8 cellular contexts compared by ENCODE assay signal in genomic region chr20:36575066-36575743, GRCh38. TPM values are rescaled to one million over a fixed set of nuclear protein-coding genes. Genes with fewer than 3 reads are reported as not detected.
DNase-seq lines count a peak whose midpoint lies in the region; ATAC-seq, FAIRE-seq and TF ChIP-seq lines count a peak whose summit lies in the region.

No MANE protein-coding gene starts in this region.

- H3K4me3 ChIP-seq in LNCaP clone FGC (ENCODE audit: low read depth, low read length): peak overlapping the region; percentile 78

- FAIRE-seq in urothelium cell line (lab: Jason Lieb, UNC): no peak

- DNase-seq in NCI-H2227 (lab: John Stamatoyannopoulos, UW; ENCODE audit: unreplicated experiment) (peak; percentile 53), NCI-H2227 treated with DMSO at 0.1 percent for 48 hours (lab: John Stamatoyannopoulos, UW) (no peak), LNCaP clone FGC (ENCODE audit: low read depth) (peak; percentile 71), SK-N-DZ (ENCODE audit: low spot score) (peak; percentile 68), epidermal melanocyte (ENCODE audit: insufficient read length, low spot score) (peak; percentile 46), mucosa of gallbladder (ENCODE audit: low spot score) (peak; percentile 65), urothelium cell line (ENCODE audit: low spot score) (peak; percentile 78)

- TF ChIP-seq CTCF in LNCaP clone FGC (IDR thresholded peaks at IDR 0.05; ENCODE audit: control insufficient read depth, extremely low read depth, insufficient read depth): no peak

- ATAC-seq in GM19467 (IDR thresholded peaks at IDR 0.05; ENCODE audit: unreplicated experiment): no peak

RNA-seq across cellular contexts. Expression of gene TGIF2, which starts 1.8 kb away (rescaled TPM):
- polyA plus RNA-seq in SK-N-DZ (2014; cell fraction: cytosol; rRNA removed): 45.7 and 49.8 TPM in 2 replicates
- 22.3 and 29.7 TPM in 2 replicates for polyA plus RNA-seq in SK-N-DZ (2014; cell fraction: nucleus; rRNA removed)
- 11.7 TPM for total RNA-seq in mucosa of gallbladder

RNA-seq across cellular contexts. Expression of gene RAB5IF, which starts 30.4 kb away (rescaled TPM):
- 235 and 276 TPM in 2 replicates for polyA plus RNA-seq in SK-N-DZ (2014; cell fraction: cytosol; rRNA removed)
- 196 and 215 TPM in 2 replicates for polyA plus RNA-seq in SK-N-DZ (2014; cell fraction: nucleus; rRNA removed)
- total RNA-seq in mucosa of gallbladder: 109 TPM

RNA-seq across cellular contexts. Expression of gene MYL9, which starts 33.9 kb away (rescaled TPM):
- not detected in 2 replicates for polyA plus RNA-seq in SK-N-DZ (2014; cell fraction: cytosol; rRNA removed)
- polyA plus RNA-seq in SK-N-DZ (2014; cell fraction: nucleus; rRNA removed): not detected in 2 replicates
- total RNA-seq in mucosa of gallbladder: 1,833 TPM
